ENCODE assay signal across 9 cellular contexts in genomic region chr11:114307524-114308203, GRCh38. TPM values are rescaled to one million over a fixed set of nuclear protein-coding genes. Genes with fewer than 3 reads are reported as not detected.
A peak's percentile ranks its signal among the peaks of the same experiment; 100 is the strongest.
DNase-seq lines count a peak whose midpoint lies in the region; ATAC-seq, FAIRE-seq and TF ChIP-seq lines count a peak whose summit lies in the region.
"Had no signal": no experiment of that assay in that cellular context is flagged by ENCODE, and none has a peak within 500 bp of the region (broad histone marks: within the 10 kb centered on the region; RNA-seq: fewer than 3 reads in every experiment).

No MANE protein-coding gene starts in this region.

- FAIRE-seq in HTR-8/SVneo (lab: Jason Lieb, UNC): peak; percentile 77

- H3K9me3 ChIP-seq in colonic mucosa (no peaks in the 10 kb centered on the region), liver (ENCODE audit: control insufficient read depth in 4 of 4, low read length in 3 of 4) (no peaks in the 10 kb centered on the region), upper lobe of right lung (no peaks in the 10 kb centered on the region)

- no peaks in the 10 kb centered on the region for H3K36me3 ChIP-seq in colonic mucosa
- H3K36me3 ChIP-seq in liver (ENCODE audit: control insufficient read depth in 4 of 4, insufficient read depth in 3 of 4, low read depth in 1 of 4, low read length in 3 of 4): peaks cover 2 to 47% (median 38%) of the 10 kb centered on the region in 4 donors
- peaks cover 11% of the 10 kb centered on the region for H3K36me3 ChIP-seq in upper lobe of right lung
- H3K36me3 ChIP-seq: WERI-Rb-1 had no signal

- H3K4me1 ChIP-seq in colonic mucosa (no peaks in the 10 kb centered on the region), liver (ENCODE audit: control insufficient read depth in 4 of 4, insufficient read depth in 4 of 4, low read length in 3 of 4) (peaks cover 3 to 52% (median 22%) of the 10 kb centered on the region in 4 donors), upper lobe of right lung (peaks cover 57% of the 10 kb centered on the region)

- DNase-seq in HTR-8/SVneo (ENCODE audit: insufficient read length, low spot score) (peak; percentile 56), colonic mucosa (peak; percentile 41), upper lobe of right lung (peak; percentile 81)
- DNase-seq in central memory CD4-positive, alpha-beta T cell: no peak
- DNase-seq: WERI-Rb-1 had no signal

- H3K27ac ChIP-seq in colonic mucosa (peak overlapping the region; percentile 55), liver (ENCODE audit: low read depth in 1 of 2, low read length in 2 of 2) (peak overlapping the region; percentile 68 to 85), upper lobe of right lung (peak overlapping the region; percentile 87)
- H3K27ac ChIP-seq: WERI-Rb-1 had no signal

- H3K9ac ChIP-seq in colonic mucosa (ENCODE audit: low read depth in 2 of 2, low read length in 2 of 2) (peak overlapping the region in 1 of 2 donors; percentile 15), liver (ENCODE audit: low read depth in 1 of 2, low read length in 2 of 2) (peak overlapping the region in 1 of 2 donors; percentile 73)

- H3K4me3 ChIP-seq in colonic mucosa: no peak overlapping the region
- peak overlapping the region in 2 of 3 donors; percentile 17 to 26 for H3K4me3 ChIP-seq in liver (ENCODE audit: low read depth in 1 of 3, low read length in 3 of 3)
- H3K4me3 ChIP-seq in upper lobe of right lung: peak overlapping the region; percentile 29

- H3K27me3 ChIP-seq in colonic mucosa: no peaks in the 10 kb centered on the region
- no peaks in the 10 kb centered on the region for H3K27me3 ChIP-seq in liver (ENCODE audit: control insufficient read depth in 4 of 4, insufficient read depth in 4 of 4, low read length in 3 of 4)
- no peaks in the 10 kb centered on the region for H3K27me3 ChIP-seq in upper lobe of right lung

- intact Hi-C loops in colonic mucosa (cut with DNase I): no loop called here
- intact Hi-C loops in upper lobe of right lung (cut with DNase I): no loop called here

- peak in 1 of 2 donors; percentile 44 for TF ChIP-seq RAD21 in liver (IDR thresholded peaks at IDR 0.05)

- ATAC-seq in upper lobe of right lung (peak; percentile 84), HG03520 (IDR thresholded peaks at IDR 0.05; ENCODE audit: unreplicated experiment) (no peak), GM19351 (IDR thresholded peaks at IDR 0.05; ENCODE audit: unreplicated experiment) (no peak), HG03159 (IDR thresholded peaks at IDR 0.05; ENCODE audit: unreplicated experiment) (no peak)

- TF ChIP-seq CTCF in colonic mucosa (IDR thresholded peaks at IDR 0.05) (no peak), liver (IDR thresholded peaks at IDR 0.05; ENCODE audit: low read depth, low read length, missing input control) (no peak), upper lobe of right lung (IDR thresholded peaks at IDR 0.05) (no peak)

- WGBS in liver: 14% methylated on average over 9 of the region's 9 CpGs

TF ChIP-seq in liver, 16 proteins besides CTCF, POLR2A, EP300 and RAD21:
- TF ChIP-seq REST (IDR thresholded peaks at IDR 0.05): peak; percentile 77
- peak in 1 of 2 donors; percentile 88 for TF ChIP-seq EGR1 (IDR thresholded peaks at IDR 0.05; ENCODE audit: low read depth in 2 of 2)
- TF ChIP-seq MAX (IDR thresholded peaks at IDR 0.05): peak; percentile 93
- TF ChIP-seq TAF1 (conservative IDR thresholded peaks at IDR 0.05): peak; percentile 63
- peak; percentile 63 for TF ChIP-seq ZBTB33 (IDR thresholded peaks at IDR 0.05)
- no peak for TF ChIP-seq FOXA1 (IDR thresholded peaks at IDR 0.05)
- peak; percentile 81 for TF ChIP-seq SP1 (IDR thresholded peaks at IDR 0.05)
- peak in 1 of 2 donors; percentile 65 for TF ChIP-seq JUND (IDR thresholded peaks at IDR 0.05)
- peak; percentile 56 for TF ChIP-seq YY1 (IDR thresholded peaks at IDR 0.05)
- TF ChIP-seq GABPA (IDR thresholded peaks at IDR 0.05 in 1 of 2, conservative IDR thresholded peaks at IDR 0.05 in 1 of 2): no peak
- no peak for TF ChIP-seq ATF3 (IDR thresholded peaks at IDR 0.05)
- peak in 1 of 2 donors; percentile 83 for TF ChIP-seq RXRA (IDR thresholded peaks at IDR 0.05)
- TF ChIP-seq NR2F2 (IDR thresholded peaks at IDR 0.05): peak; percentile 94
- no peak for TF ChIP-seq FOXA2 (IDR thresholded peaks at IDR 0.05)
- TF ChIP-seq HNF4G (IDR thresholded peaks at IDR 0.05): no peak
- TF ChIP-seq HNF4A (conservative IDR thresholded peaks at IDR 0.05): peak; percentile 50 to 75

RNA-seq across cellular contexts. Expression of gene NNMT, which starts 11.5 kb away (rescaled TPM):
- 10 to 100 TPM; 13.7 to 41.3 TPM for total RNA-seq in colonic mucosa
- total RNA-seq in liver: 1,000 to 10,000 TPM in 1 of 2 donors, under 1 TPM in 1; 0.47 to 2,438 TPM
- 1,000 to 10,000 TPM; 3,316 to 3,724 TPM for polyA plus RNA-seq in liver
- 349 TPM for total RNA-seq in upper lobe of right lung
